ENCODE assay signal across 24 cellular contexts in the genomic region with DNA sequence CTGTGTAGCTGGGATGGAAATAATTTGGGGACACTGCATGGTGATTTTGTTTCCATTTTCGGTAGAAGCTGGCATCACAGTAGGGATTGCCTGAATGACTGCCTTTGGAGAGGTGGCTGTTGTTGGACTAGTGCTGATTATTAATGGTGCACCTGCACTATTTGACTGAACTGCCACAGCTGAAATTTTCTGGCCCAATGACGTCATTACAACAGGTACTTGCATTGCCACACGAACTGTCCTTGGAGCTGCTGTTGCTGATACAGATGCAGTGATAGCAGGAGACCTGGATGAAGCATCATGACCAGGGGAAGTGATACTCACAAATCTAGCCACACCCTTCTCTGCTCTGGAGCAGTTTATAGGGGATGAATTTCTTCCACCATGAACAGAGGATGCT.
"Had no signal": no experiment of that assay in that cellular context is flagged by ENCODE, and none has a peak within 500 bp of the region (broad histone marks: within the 10 kb centered on the region; RNA-seq: fewer than 3 reads in every experiment).

No MANE protein-coding gene starts in this region.

- H3K36me3 ChIP-seq: left lung, lower lobe of right lung, pancreas, prostate gland, sigmoid colon, spleen, tibial nerve, uterus had no signal

- ATAC-seq: left colon; left lung; lower lobe of right lung; naive thymus-derived CD8-positive, alpha-beta T cell; pancreas; right cardiac atrium; stimulated activated effector memory CD8-positive, alpha-beta T cell treated with anti-CD3 and anti-CD28 coated beads, Interleukin-12 subunit alpha, Interleukin-12 subunit beta, amount 100 ng/mL, for 72 hours; stimulated activated naive CD8-positive, alpha-beta T cell treated with anti-CD3 and anti-CD28 coated beads, Interleukin-15, amount 100 ng/mL, for 72 hours had no signal

- FAIRE-seq: kidney, pancreas, small intestine had no signal

- H3K4me3 ChIP-seq: left lung, lower lobe of right lung, pancreas, prostate gland, sigmoid colon, spleen, tibial nerve, uterus had no signal

- H3K27me3 ChIP-seq: left lung, sigmoid colon, tibial nerve, uterus had no signal

- DNase-seq: hippocampal formation; kidney; left colon; left lung; lower lobe of right lung; mammary epithelial cell; mesenchymal stem cell; naive thymus-derived CD8-positive, alpha-beta T cell; nucleus accumbens; pancreas; posterior cingulate gyrus; retina; right cardiac atrium; sigmoid colon; small intestine; spleen; stimulated activated CD4-positive, alpha-beta T cell treated with anti-CD3 and anti-CD28 coated beads, Interleukin-4, amount 100 ng/mL, for 24 hours; stimulated activated naive CD4-positive, alpha-beta T cell treated with Interleukin-2 at 50 U/mL for 16 hours; stimulated activated naive CD8-positive, alpha-beta T cell treated with anti-CD3 and anti-CD28 coated beads, Interleukin-15, amount 100 ng/mL, for 72 hours; substantia nigra; uterus had no signal

- H3K4me1 ChIP-seq: left lung, lower lobe of right lung, pancreas, prostate gland, sigmoid colon, spleen, tibial nerve, uterus had no signal

- H3K9me3 ChIP-seq: left lung, lower lobe of right lung, pancreas, prostate gland, sigmoid colon, uterus had no signal

- H3K27ac ChIP-seq: left lung, lower lobe of right lung, pancreas, prostate gland, sigmoid colon, spleen, tibial nerve, uterus had no signal
